ENCODE assay signal across 8 cellular contexts in genomic region chr16:31487720-31488629, GRCh38. TPM values are rescaled to one million over a fixed set of nuclear protein-coding genes. Genes with fewer than 3 reads are reported as not detected.
A peak's percentile ranks its signal among the peaks of the same experiment; 100 is the strongest.
DNase-seq lines count a peak whose midpoint lies in the region; ATAC-seq, FAIRE-seq and TF ChIP-seq lines count a peak whose summit lies in the region.

No MANE protein-coding gene starts in this region.

- intact Hi-C loops in GM12878 (cut with micrococcal nuclease; ENCODE audit: unreplicated experiment), result no loop called here

- no peaks in the 10 kb centered on the region for H3K36me3 Mint-ChIP-seq in T-helper 17 cell (ENCODE audit: low read depth)
- H3K36me3 Mint-ChIP-seq in immature natural killer cell, result peaks cover 0 to 13% (median 0%) of the 10 kb centered on the region in 3 donors

- H3K36me3 ChIP-seq in GM12878 (ENCODE audit: control insufficient read depth in 2 of 2, insufficient read depth in 2 of 2, low read length in 1 of 2), result no peaks in the 10 kb centered on the region; a peak in 3 of 4 replicates

- TF ChIP-seq POLR2A in GM12878 (IDR thresholded peaks at IDR 0.05; ENCODE audit: low read depth, low read length), result peak; percentile 67

- CTCF ChIA-PET in GM12878 (lab: Yijun Ruan, JAX), result interaction anchor here (1.0 kb wide), 1 partner anchor 27 kb away, joined by 3 read pairs; no protein-coding TSS in a partner anchor

- TF ChIP-seq CTCF in D721Med (IDR thresholded peaks at IDR 0.05; ENCODE audit: insufficient read depth, missing control alignments) (no peak), GM12878 (IDR thresholded peaks at IDR 0.05 in 2 of 3, conservative IDR thresholded peaks at IDR 0.05 in 1 of 3; ENCODE audit: control insufficient read depth in 2 of 3, extremely low read depth in 1 of 3, insufficient read depth in 1 of 3, low read depth in 3 of 3, low read length in 3 of 3) (no peak)

- WGBS in GM12878 (ENCODE audit: insufficient coverage, insufficient replicate concordance, low lambda C conversion rate, missing lambda C conversion rate), result 33% methylated on average over 76 of the region's 77 CpGs

- DNase-seq in D721Med (ENCODE audit: insufficient read length, low spot score) (peak; percentile 95), HuH-7.5 (ENCODE audit: low spot score) (peak; percentile 83), T-helper 17 cell (peak; percentile 65 to 79 (median 67)), GM12878 (ENCODE audit: low read depth, low spot score) (no peak), immature natural killer cell (peak; percentile 61 to 66 (median 63)), SIG-M5 treated with dmso at 0.1 percent for 504 hours (lab: John Stamatoyannopoulos, UW; ENCODE audit: unreplicated experiment) (no peak)
- peak in 3 of 4 experiments; percentile 25 to 48 (median 30) for DNase-seq in stimulated activated CD4-positive, alpha-beta T cell treated with anti-CD3 and anti-CD28 coated beads, Interleukin-1b, Interleukin-23, amount 100 ng/mL, for 24 hours (ENCODE audit: low read depth in 4 of 4, low spot score in 1 of 4)

- SMC1A ChIA-PET in GM12878 (lab: Charles Lee; ENCODE audit: uncharacterized antibody, unreplicated experiment), result no interaction called here

- FAIRE-seq in D721Med (lab: Jason Lieb, UNC), result no peak
- FAIRE-seq in GM12878 (lab: Jason Lieb, UNC), result no peak

- no peak overlapping the region for H3K9ac ChIP-seq in GM12878 (ENCODE audit: control insufficient read depth, insufficient read depth, low read length)

- POLR2A ChIA-PET in GM12878 (lab: Charles Lee), result interaction anchor here (1.0 kb wide), 1 partner anchor 20 kb away, joined by 3 read pairs; the partner anchor contains the start of gene RUSF1

- no peaks in the 10 kb centered on the region for H3K27me3 Mint-ChIP-seq in T-helper 17 cell
- peaks cover 4 to 8% (median 4%) of the 10 kb centered on the region in 3 donors for H3K27me3 Mint-ChIP-seq in immature natural killer cell (ENCODE audit: low read depth in 3 of 3)

- H2AFZ ChIP-seq in GM12878 (ENCODE audit: control insufficient read depth, low read depth, low read length), result peak overlapping the region; percentile 61

- no peak overlapping the region for H3K27ac ChIP-seq in GM12878 (ENCODE audit: control insufficient read depth, insufficient read depth)

- in situ Hi-C loops in GM12878 (cut with MboI), result no loop called here

- H4K20me1 ChIP-seq in GM12878 (ENCODE audit: control insufficient read depth, insufficient read depth), result no peaks in the 10 kb centered on the region

- H3K4me1 Mint-ChIP-seq in T-helper 17 cell (peaks cover 8% of the 10 kb centered on the region), immature natural killer cell (peaks cover 10 to 12% of the 10 kb centered on the region in 2 donors)

- peak overlapping the region; percentile 93 for H3K4me2 ChIP-seq in GM12878 (ENCODE audit: control insufficient read depth, insufficient read depth)

- ATAC-seq in GM21367 (IDR thresholded peaks at IDR 0.05; ENCODE audit: unreplicated experiment) (peak; percentile 72), T-helper 17 cell (peak; percentile 92), GM12878 (peak; percentile 78)

- H3K27ac Mint-ChIP-seq in T-helper 17 cell (peak overlapping the region; percentile 60), immature natural killer cell (peak overlapping the region in 1 of 6 donors; percentile 10)

- BruUV-seq in GM12878 (replicated peaks; lab: Mats Ljungman, UMichigan), result no TSS peak

- no peaks in the 10 kb centered on the region; a peak in 1 of 4 replicates for H3K27me3 ChIP-seq in GM12878 (replicated peaks in 1 of 2; ENCODE audit: control insufficient read depth in 2 of 2, insufficient read depth in 2 of 2, low read length in 1 of 2)

- peak overlapping the region; percentile 52; the same call in 1 of the 2 replicates for H3K4me3 ChIP-seq in GM12878

- TF ChIP-seq RAD21 in GM12878 (IDR thresholded peaks at IDR 0.05; ENCODE audit: insufficient read depth, low read depth, low read length), result no peak

- no peaks in the 10 kb centered on the region for H3K79me2 ChIP-seq in GM12878 (ENCODE audit: control insufficient read depth, insufficient read depth, low read length)

- H3K9me3 ChIP-seq in T-helper 17 cell (ENCODE audit: control insufficient read depth, low read length, poor library complexity, severe bottlenecking) (no peaks in the 10 kb centered on the region), GM12878 (replicated peaks; ENCODE audit: control insufficient read depth, insufficient read depth, low read length) (no peaks in the 10 kb centered on the region)

- peaks cover 0 to 2% (median 0%) of the 10 kb centered on the region in 6 donors for H3K9me3 Mint-ChIP-seq in immature natural killer cell

- peak overlapping the region; percentile 94 for H3K4me3 Mint-ChIP-seq in T-helper 17 cell
- H3K4me3 Mint-ChIP-seq in immature natural killer cell, result peak overlapping the region; percentile 85 to 90 (median 88)

- no peak for TF ChIP-seq EP300 in GM12878 (IDR thresholded peaks at IDR 0.05; ENCODE audit: borderline replicate concordance in 1 of 2, control insufficient read depth in 1 of 2, low read depth in 2 of 2, low read length in 2 of 2)

- RAD21 ChIA-PET in GM12878 (lab: Charles Lee; ENCODE audit: unreplicated experiment), result no interaction called here

- H3K4me1 ChIP-seq in GM12878 (ENCODE audit: control insufficient read depth, insufficient read depth, low read length), result 0 out of 2 replicates have a peak, but pooled peaks cover 3% of the 10 kb centered on the region

RNA-seq across cellular contexts. Expression of gene SLC5A2, which starts 5.1 kb away (rescaled TPM):
- total RNA-seq in T-helper 17 cell (1 to 10 TPM; 1.3 to 2.8 TPM), GM12878 (2014; rRNA removed) (not detected in 2 replicates), GM12878 (2014; rRNA removed; fragmentation: Illumina TruSeq; extraction: Trizol) (not detected in 2 replicates), GM12878 (2021) (not detected in 2 replicates)
- total RNA-seq in GM12878 (2013; cell fraction: nucleolus; rRNA removed), result not detected in 2 replicates
- polyA plus RNA-seq in GM12878 (2011; ENCODE audit: low read depth), result 18.5 TPM
- polyA plus RNA-seq in GM12878 (2011; rRNA removed) (not detected in 2 replicates), GM12878 (2014; fragmentation: Illumina TruSeq; extraction: Trizol) (not detected in 2 replicates), GM12878 (2014; fragmentation: Nextera tagmentation; extraction: Ambion mirVana) (1 to 10 TPM; 3.6 to 4.3 TPM), GM12878 (2014; rRNA removed) (not detected in 2 replicates), GM12878 (2016; fragmentation: Nextera tagmentation; extraction: Ambion mirVana) (1 to 10 TPM; 4.6 to 4.8 TPM), immature natural killer cell (1 to 10 TPM in 1 of 3 donors, under 1 TPM in 1, not detected in 1; 0.72 to 1.9 TPM)
- not detected in 2 replicates for polyA plus RNA-seq in GM12878 (2011; cell fraction: cytosol; rRNA removed)
- not detected in 2 replicates for polyA plus RNA-seq in GM12878 (2011; cell fraction: nucleus; rRNA removed)
- polyA plus RNA-seq in GM12878 (2012), result 0.11 and 0.24 TPM in 2 replicates
- not detected in 2 replicates for polyA minus RNA-seq in GM12878 (2011; rRNA and poly(A)+ RNA removed)
- not detected in 2 replicates for polyA minus RNA-seq in GM12878 (2011; cell fraction: cytosol; rRNA and poly(A)+ RNA removed)
- not detected in 2 replicates for polyA minus RNA-seq in GM12878 (2011; cell fraction: nucleus; rRNA and poly(A)+ RNA removed)

RNA-seq across cellular contexts. Expression of gene TGFB1I1, which starts 16.0 kb away (rescaled TPM):
- 1 to 10 TPM in 1 of 2 donors, under 1 TPM in 1; 0.35 to 5.6 TPM for total RNA-seq in T-helper 17 cell
- 0.23 TPM in 1 of 2 replicates, not detected in the other for total RNA-seq in GM12878 (2013; cell fraction: nucleolus; rRNA removed)
- total RNA-seq in GM12878 (2014; rRNA removed), result 0.05 and 0.45 TPM in 2 replicates
- total RNA-seq in GM12878 (2014; rRNA removed; fragmentation: Illumina TruSeq; extraction: Trizol), result 0.05 and 0.13 TPM in 2 replicates
- total RNA-seq in GM12878 (2021), result 0.24 and 0.49 TPM in 2 replicates
- polyA plus RNA-seq in GM12878 (2011; ENCODE audit: low read depth), result 0.41 TPM
- 0.19 and 0.41 TPM in 2 replicates for polyA plus RNA-seq in GM12878 (2011; rRNA removed)
- 0.12 and 0.31 TPM in 2 replicates for polyA plus RNA-seq in GM12878 (2011; cell fraction: cytosol; rRNA removed)
- 0.50 and 0.81 TPM in 2 replicates for polyA plus RNA-seq in GM12878 (2011; cell fraction: nucleus; rRNA removed)
- polyA plus RNA-seq in GM12878 (2012), result 1.4 and 1.8 TPM in 2 replicates
- 0.06 and 0.26 TPM in 2 replicates for polyA plus RNA-seq in GM12878 (2014; fragmentation: Illumina TruSeq; extraction: Trizol)
- polyA plus RNA-seq in GM12878 (2014; fragmentation: Nextera tagmentation; extraction: Ambion mirVana), result not detected
- polyA plus RNA-seq in GM12878 (2014; rRNA removed), result 0.06 and 2.3 TPM in 2 replicates
- polyA plus RNA-seq in GM12878 (2016; fragmentation: Nextera tagmentation; extraction: Ambion mirVana), result under 1 TPM; 0.38 to 0.42 TPM
- polyA minus RNA-seq in GM12878 (2011; rRNA and poly(A)+ RNA removed), result 0.51 and 1.1 TPM in 2 replicates
- 0.80 TPM in 1 of 2 replicates, not detected in the other for polyA minus RNA-seq in GM12878 (2011; cell fraction: cytosol; rRNA and poly(A)+ RNA removed)
- 0.73 and 0.96 TPM in 2 replicates for polyA minus RNA-seq in GM12878 (2011; cell fraction: nucleus; rRNA and poly(A)+ RNA removed)
- polyA plus RNA-seq in immature natural killer cell, result under 1 TPM in 2 of 3 donors, not detected in 1; 0.32 to 0.53 TPM

RNA-seq across cellular contexts. Expression of gene RUSF1, which starts 20.2 kb away (rescaled TPM):
- 10 to 100 TPM; 56.7 to 60.7 TPM for total RNA-seq in T-helper 17 cell
- total RNA-seq in GM12878 (2013; cell fraction: nucleolus; rRNA removed), result 101 and 113 TPM in 2 replicates
- total RNA-seq in GM12878 (2014; rRNA removed), result 28.3 and 32.0 TPM in 2 replicates
- total RNA-seq in GM12878 (2014; rRNA removed; fragmentation: Illumina TruSeq; extraction: Trizol), result 20.3 and 21.3 TPM in 2 replicates
- 43.6 and 46.3 TPM in 2 replicates for total RNA-seq in GM12878 (2021)
- polyA plus RNA-seq in GM12878 (2011; ENCODE audit: low read depth), result 25.4 TPM
- polyA plus RNA-seq in GM12878 (2011; rRNA removed), result 17.3 and 25.3 TPM in 2 replicates
- polyA plus RNA-seq in GM12878 (2011; cell fraction: cytosol; rRNA removed), result 30.2 and 35.7 TPM in 2 replicates
- 153 and 165 TPM in 2 replicates for polyA plus RNA-seq in GM12878 (2011; cell fraction: nucleus; rRNA removed)
- polyA plus RNA-seq in GM12878 (2012), result 45.4 and 48.7 TPM in 2 replicates
- 8.6 and 30.2 TPM in 2 replicates for polyA plus RNA-seq in GM12878 (2014; fragmentation: Illumina TruSeq; extraction: Trizol)
- under 1 TPM; 0.20 to 0.26 TPM for polyA plus RNA-seq in GM12878 (2014; fragmentation: Nextera tagmentation; extraction: Ambion mirVana)
- 43.0 and 48.5 TPM in 2 replicates for polyA plus RNA-seq in GM12878 (2014; rRNA removed)
- 10 to 100 TPM; 29.1 to 32.8 TPM for polyA plus RNA-seq in GM12878 (2016; fragmentation: Nextera tagmentation; extraction: Ambion mirVana)
- 17.1 and 29.1 TPM in 2 replicates for polyA minus RNA-seq in GM12878 (2011; rRNA and poly(A)+ RNA removed)
- 7.4 and 11.1 TPM in 2 replicates for polyA minus RNA-seq in GM12878 (2011; cell fraction: cytosol; rRNA and poly(A)+ RNA removed)
- 18.6 and 23.6 TPM in 2 replicates for polyA minus RNA-seq in GM12878 (2011; cell fraction: nucleus; rRNA and poly(A)+ RNA removed)
- polyA plus RNA-seq in immature natural killer cell, result 10 to 100 TPM; 18.5 to 24.3 (median 19.6) TPM

RNA-seq across cellular contexts. Expression of gene ARMC5, which starts 28.7 kb away (rescaled TPM):
- total RNA-seq in T-helper 17 cell, result 10 to 100 TPM; 15.8 to 21.9 TPM
- total RNA-seq in GM12878 (2013; cell fraction: nucleolus; rRNA removed), result 13.7 and 13.8 TPM in 2 replicates
- 6.6 and 7.6 TPM in 2 replicates for total RNA-seq in GM12878 (2014; rRNA removed)
- total RNA-seq in GM12878 (2014; rRNA removed; fragmentation: Illumina TruSeq; extraction: Trizol), result 2.3 and 2.8 TPM in 2 replicates
- total RNA-seq in GM12878 (2021), result 11.5 and 13.2 TPM in 2 replicates
- 2.3 TPM for polyA plus RNA-seq in GM12878 (2011; ENCODE audit: low read depth)
- 3.2 and 3.6 TPM in 2 replicates for polyA plus RNA-seq in GM12878 (2011; rRNA removed)
- 7.3 and 10.6 TPM in 2 replicates for polyA plus RNA-seq in GM12878 (2011; cell fraction: cytosol; rRNA removed)
- polyA plus RNA-seq in GM12878 (2011; cell fraction: nucleus; rRNA removed), result 54.0 and 79.7 TPM in 2 replicates
- 6.7 and 11.5 TPM in 2 replicates for polyA plus RNA-seq in GM12878 (2012)
- polyA plus RNA-seq in GM12878 (2014; fragmentation: Illumina TruSeq; extraction: Trizol), result 0.89 and 1.5 TPM in 2 replicates
- under 1 TPM; 0.06 to 0.51 TPM for polyA plus RNA-seq in GM12878 (2014; fragmentation: Nextera tagmentation; extraction: Ambion mirVana)
- polyA plus RNA-seq in GM12878 (2014; rRNA removed), result 7.7 and 9.3 TPM in 2 replicates
- 10 to 100 TPM in 1 of 2 experiments, 1 to 10 TPM in 1; 9.8 to 12.0 TPM for polyA plus RNA-seq in GM12878 (2016; fragmentation: Nextera tagmentation; extraction: Ambion mirVana)
- 4.7 and 8.0 TPM in 2 replicates for polyA minus RNA-seq in GM12878 (2011; rRNA and poly(A)+ RNA removed)
- polyA minus RNA-seq in GM12878 (2011; cell fraction: cytosol; rRNA and poly(A)+ RNA removed), result 6.7 and 8.6 TPM in 2 replicates
- 9.9 and 16.3 TPM in 2 replicates for polyA minus RNA-seq in GM12878 (2011; cell fraction: nucleus; rRNA and poly(A)+ RNA removed)
- polyA plus RNA-seq in immature natural killer cell, result 10 to 100 TPM; 11.1 to 16.2 (median 14.2) TPM

RNA-seq across cellular contexts. Expression of gene AHSP, which starts 39.7 kb away (rescaled TPM):
- not detected for total RNA-seq in T-helper 17 cell
- not detected in 2 replicates for total RNA-seq in GM12878 (2013; cell fraction: nucleolus; rRNA removed)
- not detected in 2 replicates for total RNA-seq in GM12878 (2014; rRNA removed)
- total RNA-seq in GM12878 (2014; rRNA removed; fragmentation: Illumina TruSeq; extraction: Trizol), result not detected in 2 replicates
- not detected in 2 replicates for total RNA-seq in GM12878 (2021)
- polyA plus RNA-seq in GM12878 (2011; ENCODE audit: low read depth), result not detected
- polyA plus RNA-seq in GM12878 (2011; rRNA removed), result not detected in 2 replicates
- polyA plus RNA-seq in GM12878 (2011; cell fraction: cytosol; rRNA removed), result not detected in 2 replicates
- not detected in 2 replicates for polyA plus RNA-seq in GM12878 (2011; cell fraction: nucleus; rRNA removed)
- not detected in 2 replicates for polyA plus RNA-seq in GM12878 (2012)
- not detected in 2 replicates for polyA plus RNA-seq in GM12878 (2014; fragmentation: Illumina TruSeq; extraction: Trizol)
- polyA plus RNA-seq in GM12878 (2014; fragmentation: Nextera tagmentation; extraction: Ambion mirVana), result not detected
- polyA plus RNA-seq in GM12878 (2014; rRNA removed), result not detected in 2 replicates
- not detected for polyA plus RNA-seq in GM12878 (2016; fragmentation: Nextera tagmentation; extraction: Ambion mirVana)
- not detected in 2 replicates for polyA minus RNA-seq in GM12878 (2011; rRNA and poly(A)+ RNA removed)
- polyA minus RNA-seq in GM12878 (2011; cell fraction: cytosol; rRNA and poly(A)+ RNA removed), result not detected in 2 replicates
- polyA minus RNA-seq in GM12878 (2011; cell fraction: nucleus; rRNA and poly(A)+ RNA removed), result not detected in 2 replicates
- 1 to 10 TPM in 1 of 3 donors, not detected in 2; 1.8 TPM for polyA plus RNA-seq in immature natural killer cell

Comparison
In these comparisons a context has a peak if more than half of its experiments do, and no peak if none do; other contexts are left out.
1. DNase-seq: peak in D721Med (single experiment), HuH-7.5 (single experiment), T-helper 17 cell (3 of 3), immature natural killer cell (3 of 3) and stimulated activated CD4-positive, alpha-beta T cell treated with anti-CD3 and anti-CD28 coated beads, Interleukin-1b, Interleukin-23, amount 100 ng/mL, for 24 hours (3 of 4); none in GM12878 (single experiment) and SIG-M5 treated with dmso at 0.1 percent for 504 hours (single experiment).
2. Peak in every context shown above with its lines, with median percentiles within 50 percentile points of each other: ATAC-seq.